1 cellular context compared by ENCODE assay signal in genomic region chr1:228781801-228782661, GRCh38.
TF ChIP-seq lines count a peak whose summit lies in the region.

No MANE protein-coding gene starts in this region.

TF ChIP-seq in HEK293, 187 proteins besides CTCF, POLR2A, EP300 and RAD21 (continued from another document):
- peak; percentile 49 for TF ChIP-seq ZNF398 (tag by site-specific recombination; IDR thresholded peaks at IDR 0.05)
- 0 out of 2 replicates have a peak, but pooled peaks have one; percentile 14 for TF ChIP-seq ZIC2 (tag by site-specific recombination; IDR thresholded peaks at IDR 0.05)
- no peak for TF ChIP-seq ZNF677 (tag by site-specific recombination; IDR thresholded peaks at IDR 0.05)
- TF ChIP-seq ZSCAN23 (tag by site-specific recombination; IDR thresholded peaks at IDR 0.05) = peak; percentile 100
- TF ChIP-seq YY1 (tag by site-specific recombination; IDR thresholded peaks at IDR 0.05) = no peak
- TF ChIP-seq SP7 (tag by site-specific recombination; IDR thresholded peaks at IDR 0.05) = no peak
- TF ChIP-seq ZNF157 (tag by site-specific recombination; IDR thresholded peaks at IDR 0.05) = peak; percentile 52; the same call in 1 of the 2 replicates
- no peak; the same call in 1 of the 2 replicates for TF ChIP-seq ZNF776 (tag by site-specific recombination; IDR thresholded peaks at IDR 0.05; ENCODE audit: borderline replicate concordance)
- TF ChIP-seq ZNF501 (tag by site-specific recombination; IDR thresholded peaks at IDR 0.05) = peak; percentile 51
- peak; percentile 80; the same call in 1 of the 2 replicates for TF ChIP-seq ZSCAN5A (tag by site-specific recombination; IDR thresholded peaks at IDR 0.05)
